10 cellular contexts compared by ENCODE assay signal in the genomic region with DNA sequence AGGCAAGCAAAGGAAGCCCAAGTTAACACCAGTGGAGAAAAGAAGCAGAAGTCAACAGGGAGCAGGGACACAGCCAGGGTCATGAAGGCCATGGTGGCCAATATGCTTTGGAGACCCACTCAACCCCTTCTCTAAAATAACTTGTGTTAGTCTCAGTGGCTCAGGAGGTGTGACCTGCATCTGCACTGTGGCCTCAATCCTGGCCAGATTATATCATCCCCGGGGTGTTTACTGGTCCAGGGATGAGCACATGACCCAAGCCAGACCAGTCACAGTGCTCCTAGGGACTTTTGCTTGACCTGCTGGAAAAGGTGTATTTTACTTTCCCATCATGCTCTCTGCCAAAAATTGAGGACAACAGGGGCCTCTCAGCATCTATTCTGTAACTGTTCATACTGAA.
A peak's percentile ranks its signal among the peaks of the same experiment; 100 is the strongest.
DNase-seq lines count a peak whose midpoint lies in the region; ATAC-seq, FAIRE-seq and TF ChIP-seq lines count a peak whose summit lies in the region.
"Had no signal": no experiment of that assay in that cellular context is flagged by ENCODE, and none has a peak within 500 bp of the region (broad histone marks: within the 10 kb centered on the region; RNA-seq: fewer than 3 reads in every experiment).

No MANE protein-coding gene starts in this region.

- H2BK5ac ChIP-seq in H1 (ENCODE audit: low read depth, low read length) = peak overlapping the region; percentile 3; the same call in 1 of the 2 replicates

- no peak for FAIRE-seq in H1 (lab: Jason Lieb, UNC)

- no peak overlapping the region for H2AFZ ChIP-seq in H1 (ENCODE audit: low read length)

- H3K79me1 ChIP-seq in H1 (ENCODE audit: low read depth, low read length) = no peaks in the 10 kb centered on the region; the same call in 1 of the 2 replicates

- CTCF ChIA-PET in H1 (lab: Charles Lee; ENCODE audit: partially characterized antibody) = interaction anchor here (0.9 to 3.0 kb wide), 3 partner anchors 12 to 173 kb away, joined by 3 to 29 read pairs (median 8); no protein-coding TSS in a partner anchor

- intact Hi-C loops in tibial artery (cut with DNase I; ENCODE audit: low total_unique reads) = loop anchor here (5.0 kb wide), 1 partner anchor 48 kb away; no protein-coding TSS in a partner anchor

- no peaks in the 10 kb centered on the region for H3K23me2 ChIP-seq in H1 (ENCODE audit: low read depth, low read length)

- no peak overlapping the region for H4K8ac ChIP-seq in H1 (ENCODE audit: extremely low read depth, insufficient read depth, low read length)

- TF ChIP-seq EP300 in H1 (IDR thresholded peaks at IDR 0.05; ENCODE audit: borderline replicate concordance in 1 of 2, low read depth in 2 of 2, low read length in 2 of 2) = no peak

- no peaks in the 10 kb centered on the region for H3K4me1 ChIP-seq in H1 (replicated peaks in 1 of 4; ENCODE audit: control insufficient read depth in 3 of 4, insufficient read depth in 4 of 4, low read length in 3 of 4)
- H3K4me1 ChIP-seq in tibial artery = peaks cover 5 to 73% (median 44%) of the 10 kb centered on the region in 4 donors

- H3K79me2 ChIP-seq in H1 (ENCODE audit: control insufficient read depth in 1 of 2, insufficient read depth in 2 of 2, low read length in 2 of 2) = no peaks in the 10 kb centered on the region; a peak in 1 of 4 replicates

- POLR2A ChIA-PET in H1 (lab: Charles Lee; ENCODE audit: partially characterized antibody) = interaction anchor here (1.5 kb wide), 1 partner anchor 11 kb away, joined by 3 read pairs; no protein-coding TSS in a partner anchor

- H3K4me3 ChIP-seq in H1 (ENCODE audit: extremely low read depth in 1 of 4, insufficient read depth in 2 of 4, low read depth in 3 of 4, low read length in 4 of 4) (no peak overlapping the region), tibial artery (no peak overlapping the region)

- no peak for TF ChIP-seq POLR2A in H1 (IDR thresholded peaks at IDR 0.05; ENCODE audit: control extremely low read depth in 1 of 2, low read depth in 2 of 2, low read length in 2 of 2)

- DNase-seq in H1 (ENCODE audit: low read depth in 1 of 2, low spot score in 2 of 2) (no peak), tibial artery (no peak), SKM-1 treated with dmso at 0.1 percent for 144 hours (lab: John Stamatoyannopoulos, UW; ENCODE audit: unreplicated experiment) (no peak), NCI-H1417 treated with DMSO at 0.1 percent for 48 hours (lab: John Stamatoyannopoulos, UW) (no peak), amygdala (lab: John Stamatoyannopoulos, UW) (no peak)
- DNase-seq in activated effector memory CD4-positive, alpha-beta T cell treated with anti-CD3 and anti-CD28 coated beads, Interleukin-2, amount 50 U/mL, for 16 hours = no peak
- DNase-seq: NCI-H2029 had no signal

- no peak overlapping the region for H3K4me2 ChIP-seq in H1 (ENCODE audit: insufficient read depth in 1 of 2, low read depth in 2 of 2, low read length in 2 of 2)

- no peak overlapping the region for H3K9ac ChIP-seq in H1 (replicated peaks in 1 of 4; ENCODE audit: extremely low read depth in 1 of 4, low read depth in 3 of 4, low read length in 3 of 4)

- no peak overlapping the region for H2AK5ac ChIP-seq in H1 (ENCODE audit: low read depth, low read length)

- H3K9me3 ChIP-seq in H1 (ENCODE audit: insufficient read depth in 2 of 2, low read depth in 1 of 2, low read length in 1 of 2) = no peaks in the 10 kb centered on the region
- no peaks in the 10 kb centered on the region for H3K9me3 ChIP-seq in tibial artery
- H3K9me3 ChIP-seq: neutrophil had no signal

- no peak overlapping the region for H2BK12ac ChIP-seq in H1 (ENCODE audit: low read depth, low read length)

- no peak for TF ChIP-seq CTCF in H1 (IDR thresholded peaks at IDR 0.05; ENCODE audit: control extremely low read depth in 1 of 3, insufficient read depth in 1 of 3, low read depth in 1 of 3, low read length in 3 of 3)
- no peak for TF ChIP-seq CTCF in tibial artery (IDR thresholded peaks at IDR 0.05)

- no peak overlapping the region for H4K5ac ChIP-seq in H1 (ENCODE audit: insufficient read length, low read depth, low read length)

- no peak overlapping the region for H3K23ac ChIP-seq in H1 (ENCODE audit: insufficient read length)

- no peak overlapping the region for H2BK15ac ChIP-seq in H1 (ENCODE audit: low read length)

- TF ChIP-seq RAD21 in H1 (IDR thresholded peaks at IDR 0.05 in 1 of 2, conservative IDR thresholded peaks at IDR 0.05 in 1 of 2; ENCODE audit: low read depth in 2 of 2, low read length in 2 of 2) = no peak

- no peak overlapping the region for H3K27ac ChIP-seq in H1 (ENCODE audit: low read depth, low read length)
- H3K27ac ChIP-seq in tibial artery = peak overlapping the region; percentile 96 to 98
- H3K27ac ChIP-seq: neutrophil had no signal

- H3K36me3 ChIP-seq in H1 (ENCODE audit: control insufficient read depth in 2 of 4, insufficient read depth in 4 of 4, low read length in 3 of 4) (peaks cover 68 to 95% (median 92%) of the 10 kb centered on the region in 4 experiments), tibial artery (peaks cover 25 to 31% (median 30%) of the 10 kb centered on the region in 3 donors)
- H3K36me3 ChIP-seq: neutrophil had no signal

- WGBS in H1 (ENCODE audit: extremely low coverage in 1 of 2, insufficient coverage in 1 of 2, insufficient read length in 1 of 2, insufficient replicate concordance in 2 of 2, low coverage in 1 of 2, low lambda C conversion rate in 2 of 2, missing lambda C conversion rate in 1 of 2), 2 experiments = 92% methylated on average over 1 of the region's 1 CpG; no CpG with 5 or more reads in 1 of the 2 experiments

- peaks cover 2 to 8% of the 10 kb centered on the region in 2 experiments for H4K20me1 ChIP-seq in H1 (replicated peaks in 1 of 2; ENCODE audit: control insufficient read depth in 1 of 2, insufficient read depth in 2 of 2, low read length in 2 of 2)

- no peak overlapping the region for H2BK20ac ChIP-seq in H1 (ENCODE audit: low read length)

- peak; percentile 25 for ATAC-seq in GM21526 (IDR thresholded peaks at IDR 0.05; ENCODE audit: low FRiP score, unreplicated experiment)
- peak; percentile 35 for ATAC-seq in HG03196 (IDR thresholded peaks at IDR 0.05; ENCODE audit: unreplicated experiment)

- H3K56ac ChIP-seq in H1 (replicated peaks; ENCODE audit: insufficient read length, low read depth, low read length) = no peak overlapping the region

- H3K27me3 ChIP-seq in H1 (replicated peaks in 1 of 4; ENCODE audit: control insufficient read depth in 3 of 4, extremely low read depth in 1 of 4, insufficient read depth in 3 of 4, low read length in 3 of 4) = no peaks in the 10 kb centered on the region
- H3K27me3 ChIP-seq in tibial artery = no peaks in the 10 kb centered on the region
- H3K27me3 ChIP-seq: neutrophil had no signal

- H4K91ac ChIP-seq in H1 (replicated peaks; ENCODE audit: insufficient read length, low read length) = no peak overlapping the region

- no peak overlapping the region for H3K14ac ChIP-seq in H1 (ENCODE audit: insufficient read length)

- H3K18ac ChIP-seq in H1 (ENCODE audit: extremely low read depth, low read length) = no peak overlapping the region

- H3K4ac ChIP-seq in H1 (replicated peaks; ENCODE audit: insufficient read length, low read depth, low read length) = no peak overlapping the region

- H2BK120ac ChIP-seq in H1 (replicated peaks; ENCODE audit: low read depth, low read length) = no peak overlapping the region

TF ChIP-seq in H1, 55 proteins besides CTCF, POLR2A, EP300 and RAD21:
- no peak for TF ChIP-seq ATF3 (IDR thresholded peaks at IDR 0.05; ENCODE audit: insufficient read depth, low read depth, low read length)
- TF ChIP-seq, protein P1, sequence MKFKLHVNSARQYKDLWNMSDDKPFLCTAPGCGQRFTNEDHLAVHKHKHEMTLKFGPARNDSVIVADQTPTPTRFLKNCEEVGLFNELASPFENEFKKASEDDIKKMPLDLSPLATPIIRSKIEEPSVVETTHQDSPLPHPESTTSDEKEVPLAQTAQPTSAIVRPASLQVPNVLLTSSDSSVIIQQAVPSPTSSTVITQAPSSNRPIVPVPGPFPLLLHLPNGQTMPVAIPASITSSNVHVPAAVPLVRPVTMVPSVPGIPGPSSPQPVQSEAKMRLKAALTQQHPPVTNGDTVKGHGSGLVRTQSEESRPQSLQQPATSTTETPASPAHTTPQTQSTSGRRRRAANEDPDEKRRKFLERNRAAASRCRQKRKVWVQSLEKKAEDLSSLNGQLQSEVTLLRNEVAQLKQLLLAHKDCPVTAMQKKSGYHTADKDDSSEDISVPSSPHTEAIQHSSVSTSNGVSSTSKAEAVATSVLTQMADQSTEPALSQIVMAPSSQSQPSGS (IDR thresholded peaks at IDR 0.05; ENCODE audit: low read length) = no peak
- TF ChIP-seq, protein P2, sequence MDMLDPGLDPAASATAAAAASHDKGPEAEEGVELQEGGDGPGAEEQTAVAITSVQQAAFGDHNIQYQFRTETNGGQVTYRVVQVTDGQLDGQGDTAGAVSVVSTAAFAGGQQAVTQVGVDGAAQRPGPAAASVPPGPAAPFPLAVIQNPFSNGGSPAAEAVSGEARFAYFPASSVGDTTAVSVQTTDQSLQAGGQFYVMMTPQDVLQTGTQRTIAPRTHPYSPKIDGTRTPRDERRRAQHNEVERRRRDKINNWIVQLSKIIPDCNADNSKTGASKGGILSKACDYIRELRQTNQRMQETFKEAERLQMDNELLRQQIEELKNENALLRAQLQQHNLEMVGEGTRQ (IDR thresholded peaks at IDR 0.05; ENCODE audit: low read length) = no peak
- TF ChIP-seq GABPA (IDR thresholded peaks at IDR 0.05; ENCODE audit: borderline replicate concordance, insufficient read depth, low read length) = no peak
